Comparison of ENCODE assay signal across 1 cellular context in genomic region chr12:116539905-116540482, GRCh38.
TF ChIP-seq lines count a peak whose summit lies in the region.

No MANE protein-coding gene starts in this region.

TF ChIP-seq in H1, 55 proteins besides CTCF, POLR2A, EP300 and RAD21 (continued from another document):
- TF ChIP-seq CHD7 (IDR thresholded peaks at IDR 0.05; ENCODE audit: insufficient replicate concordance, low read length) (peak; percentile 98), HDAC6 (IDR thresholded peaks at IDR 0.05; ENCODE audit: low read depth, low read length) (no peak), TAF1 (IDR thresholded peaks at IDR 0.05; ENCODE audit: low read depth, low read length) (0 out of 2 replicates have a peak, but pooled peaks have one; percentile 38), GABPA (IDR thresholded peaks at IDR 0.05; ENCODE audit: borderline replicate concordance, insufficient read depth, low read length) (no peak)
